Comparison of ENCODE assay signal across 18 cellular contexts in genomic region chr3:129615751-129616281, GRCh38. TPM values are rescaled to one million over a fixed set of nuclear protein-coding genes. Genes with fewer than 3 reads are reported as not detected.
DNase-seq lines count a peak whose midpoint lies in the region; ATAC-seq and TF ChIP-seq lines count a peak whose summit lies in the region.
"Had no signal": no experiment of that assay in that cellular context is flagged by ENCODE, and none has a peak within 500 bp of the region (broad histone marks: within the 10 kb centered on the region; RNA-seq: fewer than 3 reads in every experiment).

No MANE protein-coding gene starts in this region.

- TF ChIP-seq CTCF in Peyer's patch (IDR thresholded peaks at IDR 0.05) (no peak), osteocyte (IDR thresholded peaks at IDR 0.05) (no peak), upper lobe of left lung (IDR thresholded peaks at IDR 0.05) (no peak)

- H3K36me3 Mint-ChIP-seq in osteocyte (ENCODE audit: unreplicated experiment) (no peaks in the 10 kb centered on the region), T-helper 17 cell (ENCODE audit: low read depth) (no peaks in the 10 kb centered on the region)
- no peaks in the 10 kb centered on the region for H3K36me3 Mint-ChIP-seq in activated CD4-positive, alpha-beta T cell treated with anti-CD3 and anti-CD28 coated beads, Interleukin-2, amount 10 ng/mL, durations not matched to agents 7 days and 5 days (ENCODE audit: low read depth)
- H3K36me3 Mint-ChIP-seq: natural killer cell treated with Interleukin-12 subunit alpha and Interleukin-12 subunit beta and Interleukin-15 and Interleukin-18, amount 100 ng/mL, for 72 hours had no signal

- H3K27me3 Mint-ChIP-seq in osteocyte (ENCODE audit: unreplicated experiment) (no peaks in the 10 kb centered on the region), T-helper 17 cell (no peaks in the 10 kb centered on the region)
- H3K27me3 Mint-ChIP-seq in activated CD4-positive, alpha-beta T cell treated with anti-CD3 and anti-CD28 coated beads, Interleukin-2, amount 10 ng/mL, durations not matched to agents 7 days and 5 days = no peaks in the 10 kb centered on the region
- H3K27me3 Mint-ChIP-seq: natural killer cell treated with Interleukin-12 subunit alpha and Interleukin-12 subunit beta and Interleukin-15 and Interleukin-18, amount 100 ng/mL, for 72 hours had no signal

- H3K27ac Mint-ChIP-seq in osteocyte (ENCODE audit: unreplicated experiment) (peak overlapping the region; percentile 51), T-helper 17 cell (no peak overlapping the region)
- H3K27ac Mint-ChIP-seq in activated CD4-positive, alpha-beta T cell treated with anti-CD3 and anti-CD28 coated beads, Interleukin-2, amount 10 ng/mL, durations not matched to agents 7 days and 5 days = no peak overlapping the region
- H3K27ac Mint-ChIP-seq: natural killer cell treated with Interleukin-12 subunit alpha and Interleukin-12 subunit beta and Interleukin-15 and Interleukin-18, amount 100 ng/mL, for 72 hours had no signal

- CTCF ChIA-PET in activated CD4-positive, alpha-beta T cell treated with anti-CD3 and anti-CD28 coated beads, Interleukin-2, amount 10 ng/mL, durations not matched to agents 7 days and 5 days (lab: Charles Lee) = no interaction called here

- POLR2A ChIA-PET in activated CD4-positive, alpha-beta T cell treated with anti-CD3 and anti-CD28 coated beads, Interleukin-2, amount 10 ng/mL, durations not matched to agents 7 days and 5 days (lab: Charles Lee) = no interaction called here

- H3K27me3 ChIP-seq in Peyer's patch (no peaks in the 10 kb centered on the region), upper lobe of left lung (no peaks in the 10 kb centered on the region)

- H3K36me3 ChIP-seq in Peyer's patch = no peaks in the 10 kb centered on the region
- no peaks in the 10 kb centered on the region for H3K36me3 ChIP-seq in upper lobe of left lung

- H3K9me3 Mint-ChIP-seq in osteocyte (ENCODE audit: unreplicated experiment) = no peaks in the 10 kb centered on the region
- no peaks in the 10 kb centered on the region for H3K9me3 Mint-ChIP-seq in activated CD4-positive, alpha-beta T cell treated with anti-CD3 and anti-CD28 coated beads, Interleukin-2, amount 10 ng/mL, durations not matched to agents 7 days and 5 days
- H3K9me3 Mint-ChIP-seq: natural killer cell treated with Interleukin-12 subunit alpha and Interleukin-12 subunit beta and Interleukin-15 and Interleukin-18, amount 100 ng/mL, for 72 hours had no signal

- H3K27ac ChIP-seq in Peyer's patch (peak overlapping the region in 3 of 4 donors; percentile 14 to 49 (median 26)), upper lobe of left lung (peak overlapping the region; percentile 73 to 86 (median 84))

- no peak for TF ChIP-seq EP300 in upper lobe of left lung (IDR thresholded peaks at IDR 0.05)

- DNase-seq in Peyer's patch = no peak
- DNase-seq in hepatic stellate cell (ENCODE audit: low spot score) = peak; percentile 3
- no peak for DNase-seq in osteocyte (ENCODE audit: extremely low spot score, unreplicated experiment)
- peak in 1 of 2 donors; percentile 61 for DNase-seq in upper lobe of left lung
- no peak for DNase-seq in activated CD4-positive, alpha-beta T cell treated with anti-CD3 and anti-CD28 coated beads, Interleukin-2, amount 10 ng/mL, durations not matched to agents 7 days and 5 days
- no peak for DNase-seq in T-helper 17 cell
- no peak for DNase-seq in GF-D8 (lab: John Stamatoyannopoulos, UW)
- DNase-seq: activated CD4-positive, CD25-positive, alpha-beta regulatory T cell treated with anti-CD3 and anti-CD28 coated beads, Interleukin-2, amount 50 U/mL, for 72 hours; AML-193; cerebellar nuclear complex; KBM-7; NCI-H2029; NCI-H510A; SHP77; stimulated activated CD4-positive, alpha-beta T cell treated with anti-CD3 and anti-CD28 coated beads, Interleukin-1b, Interleukin-23, amount 100 ng/mL, for 48 hours had no signal

- 49 to 50% methylated on average over 5 to 8 of the region's 8 CpGs for WGBS in upper lobe of left lung, 2 donors

- H3K4me1 ChIP-seq in Peyer's patch = peaks cover 0 to 12% (median 2%) of the 10 kb centered on the region in 4 donors
- H3K4me1 ChIP-seq in upper lobe of left lung = peaks cover 68 to 86% (median 80%) of the 10 kb centered on the region in 4 donors

- H3K4me3 ChIP-seq in Peyer's patch (no peak overlapping the region), upper lobe of left lung (no peak overlapping the region)
- H3K4me3 ChIP-seq: GM12878 had no signal

- H3K4me1 Mint-ChIP-seq in osteocyte (ENCODE audit: unreplicated experiment) = peaks cover 59% of the 10 kb centered on the region
- H3K4me1 Mint-ChIP-seq in activated CD4-positive, alpha-beta T cell treated with anti-CD3 and anti-CD28 coated beads, Interleukin-2, amount 10 ng/mL, durations not matched to agents 7 days and 5 days = no peaks in the 10 kb centered on the region
- peaks cover 12% of the 10 kb centered on the region for H3K4me1 Mint-ChIP-seq in T-helper 17 cell

- H3K9me3 ChIP-seq in Peyer's patch (no peaks in the 10 kb centered on the region), upper lobe of left lung (no peaks in the 10 kb centered on the region), T-helper 17 cell (ENCODE audit: control insufficient read depth, low read length, poor library complexity, severe bottlenecking) (no peaks in the 10 kb centered on the region)

- H3K4me3 Mint-ChIP-seq in osteocyte (ENCODE audit: unreplicated experiment) (peak overlapping the region; percentile 24), T-helper 17 cell (no peak overlapping the region)
- H3K4me3 Mint-ChIP-seq in activated CD4-positive, alpha-beta T cell treated with anti-CD3 and anti-CD28 coated beads, Interleukin-2, amount 10 ng/mL, durations not matched to agents 7 days and 5 days = no peak overlapping the region
- H3K4me3 Mint-ChIP-seq: natural killer cell treated with Interleukin-12 subunit alpha and Interleukin-12 subunit beta and Interleukin-15 and Interleukin-18, amount 100 ng/mL, for 72 hours had no signal

- TF ChIP-seq POLR2A in Peyer's patch (IDR thresholded peaks at IDR 0.05) = no peak
- TF ChIP-seq POLR2A in upper lobe of left lung (IDR thresholded peaks at IDR 0.05) = peak in 1 of 4 donors; percentile 23

- ATAC-seq in upper lobe of left lung (ENCODE audit: low FRiP score in 2 of 2) = peak; percentile 4 to 13
- no peak for ATAC-seq in T-helper 17 cell
- ATAC-seq in GM21515 (IDR thresholded peaks at IDR 0.05; ENCODE audit: unreplicated experiment) = no peak
- ATAC-seq: natural killer cell treated with Interleukin-12 subunit alpha and Interleukin-12 subunit beta and Interleukin-15 and Interleukin-18, amount 100 ng/mL, for 72 hours had no signal

RNA-seq across cellular contexts. Expression of gene PLXND1, which starts 9.3 kb away (rescaled TPM):
- 100 to 1,000 TPM in 1 of 4 donors, 10 to 100 TPM in 3; 13.1 to 305 (median 48.2) TPM for total RNA-seq in Peyer's patch
- total RNA-seq in osteocyte = 316 and 358 TPM in 2 replicates
- total RNA-seq in upper lobe of left lung = 100 to 1,000 TPM in 5 of 6 donors, 10 to 100 TPM in 1; 95.3 to 607 (median 227) TPM
- total RNA-seq in activated CD4-positive, alpha-beta T cell treated with anti-CD3 and anti-CD28 coated beads, Interleukin-2, amount 10 ng/mL, durations not matched to agents 7 days and 5 days = 1 to 10 TPM; 1.2 to 1.4 TPM
- total RNA-seq in T-helper 17 cell = 100 to 1,000 TPM in 1 of 2 donors, 10 to 100 TPM in 1; 78.8 to 152 TPM

Comparison
In these comparisons a context has a peak if more than half of its experiments do, and no peak if none do; other contexts are left out.
1. ATAC-seq: peak in upper lobe of left lung (2 of 2); none in T-helper 17 cell (single experiment) and GM21515 (single experiment).
2. RNA of gene PLXND1, which starts 9.3 kb away (total RNA-seq): 316 to 358 TPM in osteocyte, 95.3 to 607 TPM in upper lobe of left lung, 78.8 to 152 TPM in T-helper 17 cell and 13.1 to 305 TPM in Peyer's patch; 1.2 to 1.4 TPM in activated CD4-positive, alpha-beta T cell treated with anti-CD3 and anti-CD28 coated beads, Interleukin-2, amount 10 ng/mL, durations not matched to agents 7 days and 5 days; every median in the first group is over 4 times any median in the second.